20 cellular contexts compared by ENCODE assay signal in the genomic region with DNA sequence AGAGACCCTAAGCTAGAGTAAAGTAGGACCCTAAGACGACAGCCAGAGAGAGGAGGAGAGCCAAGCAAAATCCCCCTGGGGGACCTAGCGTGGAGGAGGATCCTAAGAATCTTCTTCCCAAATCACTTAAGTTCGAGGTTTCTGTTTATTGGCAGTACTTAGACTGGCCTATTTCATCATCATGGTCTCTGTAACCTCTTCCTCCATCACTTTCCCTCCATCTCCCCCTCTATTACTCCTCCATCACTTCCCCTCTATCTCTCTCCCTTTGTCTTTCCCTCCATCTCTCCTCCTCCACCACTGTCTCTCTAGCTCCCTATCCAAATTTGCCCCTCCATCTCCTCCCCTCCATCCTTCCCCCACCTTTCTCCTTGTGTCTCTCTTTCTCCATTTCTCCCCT.
"Had no signal": no experiment of that assay in that cellular context is flagged by ENCODE, and none has a peak within 500 bp of the region (broad histone marks: within the 10 kb centered on the region; RNA-seq: fewer than 3 reads in every experiment).

No MANE protein-coding gene starts in this region.

- H3K36me3 Mint-ChIP-seq: naive B cell had no signal

- H3K27ac ChIP-seq: coronary artery, dorsolateral prefrontal cortex, esophagus muscularis mucosa, foreskin keratinocyte, gastrocnemius medialis, heart right ventricle, left lung, lower lobe of right lung had no signal

- H3K27me3 ChIP-seq: dorsolateral prefrontal cortex, esophagus muscularis mucosa, foreskin keratinocyte, gastrocnemius medialis, heart right ventricle, left lung had no signal

- H3K4me3 Mint-ChIP-seq: mesothelial cell of epicardium, naive B cell had no signal

- H3K36me3 ChIP-seq: esophagus muscularis mucosa, gastrocnemius medialis, heart right ventricle, left lung, lower lobe of right lung had no signal

- H3K4me1 Mint-ChIP-seq: naive B cell had no signal

- H3K9me3 ChIP-seq: esophagus muscularis mucosa, gastrocnemius medialis, lower lobe of right lung had no signal

- DNase-seq: dermis blood vessel endothelial cell; dorsolateral prefrontal cortex; effector CD4-positive, alpha-beta T cell; effector memory CD4-positive, alpha-beta T cell; foreskin keratinocyte; gastrocnemius medialis; glutamatergic neuron; head of caudate nucleus; heart right ventricle; hippocampal formation; left cardiac atrium; left lung; left ventricle myocardium superior; lower lobe of right lung; mesenchymal stem cell; mucosa of descending colon; naive B cell had no signal

- H3K27ac Mint-ChIP-seq: mesothelial cell of epicardium, naive B cell had no signal

- H3K4me1 ChIP-seq: esophagus muscularis mucosa, foreskin keratinocyte, gastrocnemius medialis, heart right ventricle, left lung, lower lobe of right lung had no signal

- ATAC-seq: foreskin keratinocyte, gastrocnemius medialis, heart right ventricle, left cardiac atrium, left lung, left ventricle myocardium superior, lower lobe of right lung, mucosa of descending colon had no signal

- H3K4me3 ChIP-seq: coronary artery, dorsolateral prefrontal cortex, esophagus muscularis mucosa, gastrocnemius medialis, heart right ventricle, left lung, lower lobe of right lung, mucosa of descending colon had no signal
